In genomic region chr1:158711098-158711497, GRCh38 we compare ENCODE assay signal across 39 cellular contexts. TPM values are rescaled to one million over a fixed set of nuclear protein-coding genes. Genes with fewer than 3 reads are reported as not detected.
"Had no signal": no experiment of that assay in that cellular context is flagged by ENCODE, and none has a peak within 500 bp of the region (broad histone marks: within the 10 kb centered on the region; RNA-seq: fewer than 3 reads in every experiment).

No MANE protein-coding gene starts in this region.

- H3K4me3 ChIP-seq: MG63 had no signal

- H3K27ac ChIP-seq: KMS-11 had no signal

- H3K4me2 ChIP-seq: KMS-11 had no signal

- H3K9ac ChIP-seq: KMS-11 had no signal

- H3K9me3 ChIP-seq: MG63 had no signal

- H3K27me3 ChIP-seq: MG63 had no signal

- DNase-seq: Karpas-422, Kasumi-1, MG63, MM.1S, MV-4-11, NCI-H1048, NCI-H1092, NCI-H1092 treated with DMSO at 0.1 percent for 48 hours, NCI-H1105, NCI-H1105 treated with DMSO at 0.1 percent for 48 hours, NCI-H1417, NCI-H1417 treated with DMSO at 0.1 percent for 48 hours, NCI-H1436, NCI-H1436 treated with DMSO at 0.1 percent for 48 hours, NCI-H146, NCI-H1694, NCI-H1694 treated with DMSO at 0.1 percent for 48 hours, NCI-H187, NCI-H187 treated with DMSO at 0.1 percent for 48 hours, NCI-H1930, NCI-H2029, NCI-H2029 treated with DMSO at 0.1 percent for 48 hours, NCI-H2081, NCI-H2081 treated with DMSO at 0.1 percent for 48 hours, NCI-H2107, NCI-H2171, NCI-H2171 treated with DMSO at 0.1 percent for 48 hours, NCI-H2227 treated with DMSO at 0.1 percent for 48 hours, NCI-H226, NCI-H345, NCI-H446, NCI-H446 treated with DMSO at 0.1 percent for 48 hours, NCI-H510A, NCI-H510A treated with DMSO at 0.1 percent for 48 hours had no signal

- H3K36me3 ChIP-seq: MG63 had no signal

RNA-seq across cellular contexts. Expression of gene OR6K3, which starts 9.4 kb away (rescaled TPM):
- total RNA-seq: LHCN-M2, M059J, MCF 10A, NCI-H460 had no signal

RNA-seq across cellular contexts. Expression of gene OR6K2, which starts 10.6 kb away (rescaled TPM):
- total RNA-seq: LHCN-M2, M059J, MCF 10A, NCI-H460 had no signal

RNA-seq across cellular contexts. Expression of gene SPTA1, which starts 24.6 kb away (rescaled TPM):
- total RNA-seq: LHCN-M2, MCF 10A had no signal

RNA-seq across cellular contexts. Expression of gene OR6K6, which starts 43.4 kb away (rescaled TPM):
- total RNA-seq: LHCN-M2, M059J, MCF 10A, NCI-H460 had no signal
